15 cellular contexts compared by ENCODE assay signal in the genomic region with DNA sequence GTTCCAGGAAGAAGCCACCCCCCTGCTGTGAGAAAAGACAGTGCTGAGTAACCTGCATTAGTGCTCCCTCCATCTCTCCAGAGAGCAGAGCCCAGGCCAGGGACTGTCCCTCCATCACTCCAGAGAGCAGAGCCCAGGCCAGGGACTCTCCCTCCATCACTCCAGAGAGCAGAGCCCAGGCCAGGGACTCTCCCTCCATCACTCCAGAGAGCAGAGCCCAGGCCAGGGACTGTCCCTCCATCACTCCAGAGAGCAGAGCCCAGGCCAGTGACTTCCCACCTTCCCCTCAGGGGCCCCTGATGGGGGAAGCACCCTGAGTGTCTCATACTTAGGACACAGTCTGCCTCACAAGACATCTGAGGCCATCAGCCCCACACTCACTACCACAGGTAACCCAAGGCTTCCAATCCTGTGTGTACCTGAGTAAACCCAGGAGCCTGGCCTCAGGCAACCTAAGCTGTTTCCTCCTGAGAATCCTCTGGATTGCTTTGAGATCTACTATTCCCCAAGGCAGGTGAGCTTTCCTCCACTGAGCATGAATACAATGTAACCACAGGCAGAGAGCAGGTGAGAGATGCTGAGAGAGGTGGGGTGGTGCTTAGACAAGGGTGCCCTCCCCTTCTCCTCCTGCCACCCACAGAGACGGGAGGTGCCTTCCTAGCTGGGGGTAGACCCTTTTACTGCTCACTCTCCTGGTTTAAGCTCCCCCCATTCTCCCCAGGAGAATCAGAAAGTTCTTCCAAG. TPM values are rescaled to one million over a fixed set of nuclear protein-coding genes. Genes with fewer than 3 reads are reported as not detected.
DNase-seq lines count a peak whose midpoint lies in the region; ATAC-seq and TF ChIP-seq lines count a peak whose summit lies in the region.
"Had no signal": no experiment of that assay in that cellular context is flagged by ENCODE, and none has a peak within 500 bp of the region (broad histone marks: within the 10 kb centered on the region; RNA-seq: fewer than 3 reads in every experiment).

No MANE protein-coding gene starts in this region.

- TF ChIP-seq CTCF in dorsolateral prefrontal cortex (IDR thresholded peaks at IDR 0.05 in 54 of 56, conservative IDR thresholded peaks at IDR 0.05 in 2 of 56; ENCODE audit: low read depth in 1 of 56, partially characterized antibody in 56 of 56) (no peak), prostate gland (IDR thresholded peaks at IDR 0.05) (no peak)

- H3K36me3 ChIP-seq in prostate gland, result no peaks in the 10 kb centered on the region

- no peaks in the 10 kb centered on the region for H3K9me3 ChIP-seq in prostate gland

- no peak for DNase-seq in dorsolateral prefrontal cortex
- no peak for DNase-seq in superior temporal gyrus (ENCODE audit: extremely low spot score)
- no peak for DNase-seq in prostate gland (ENCODE audit: low spot score)
- DNase-seq: activated naive CD8-positive, alpha-beta T cell treated with anti-CD3 and anti-CD28 coated beads, Interleukin-2, amount 10 ng/mL, durations not matched to agents 7 days and 5 days; DMS53; foreskin keratinocyte; NCI-H2171 had no signal

- no peaks in the 10 kb centered on the region for H3K4me1 ChIP-seq in prostate gland (replicated peaks)
- H3K4me1 ChIP-seq: foreskin keratinocyte had no signal

- peaks cover 2 to 75% (median 56%) of the 10 kb centered on the region in 45 donors for H3K27me3 ChIP-seq in dorsolateral prefrontal cortex
- peaks cover 19% of the 10 kb centered on the region for H3K27me3 ChIP-seq in prostate gland (replicated peaks; ENCODE audit: insufficient read depth)

- ATAC-seq in GM18517 (IDR thresholded peaks at IDR 0.05; ENCODE audit: unreplicated experiment) (peak; percentile 64), GM19328 (IDR thresholded peaks at IDR 0.05; ENCODE audit: unreplicated experiment) (peak; percentile 61), HG02763 (IDR thresholded peaks at IDR 0.05; ENCODE audit: unreplicated experiment) (peak; percentile 91), HG03565 (IDR thresholded peaks at IDR 0.05; ENCODE audit: unreplicated experiment) (peak; percentile 90), GM19455 (IDR thresholded peaks at IDR 0.05; ENCODE audit: unreplicated experiment) (no peak)
- ATAC-seq: foreskin keratinocyte, HepG2 had no signal

- TF ChIP-seq POLR2A in prostate gland (IDR thresholded peaks at IDR 0.05), result no peak

- H3K4me3 ChIP-seq in dorsolateral prefrontal cortex, result no peak overlapping the region
- H3K4me3 ChIP-seq in prostate gland, result no peak overlapping the region

- intact Hi-C loops in dorsolateral prefrontal cortex (cut with DNase I) (no loop called here), prostate gland (cut with DNase I) (no loop called here)

- H3K27ac ChIP-seq in dorsolateral prefrontal cortex (no peak overlapping the region), prostate gland (no peak overlapping the region)
- H3K27ac ChIP-seq: foreskin keratinocyte, RWPE1, VCaP had no signal

- WGBS in prostate gland, result 50% methylated on average over 1 of the region's 1 CpG

RNA-seq across cellular contexts. Expression of a gene that starts 4.9 kb away (rescaled TPM):
- total RNA-seq in dorsolateral prefrontal cortex, result under 1 TPM in 3 of 120 experiments, not detected in 117; 0.19 to 0.55 (median 0.29) TPM
- under 1 TPM in 1 of 2 donors, not detected in 1; 0.23 TPM for total RNA-seq in prostate gland
- total RNA-seq: activated naive CD8-positive, alpha-beta T cell treated with anti-CD3 and anti-CD28 coated beads, Interleukin-2, amount 10 ng/mL, durations not matched to agents 7 days and 5 days; foreskin keratinocyte; HepG2 had no signal
